ENCODE assay signal across 8 cellular contexts in genomic region chr11:561148-562003, GRCh38. TPM values are rescaled to one million over a fixed set of nuclear protein-coding genes. Genes with fewer than 3 reads are reported as not detected.
DNase-seq lines count a peak whose midpoint lies in the region; ATAC-seq, FAIRE-seq and TF ChIP-seq lines count a peak whose summit lies in the region.

No MANE protein-coding gene starts in this region.

- H3K27me3 Mint-ChIP-seq in activated naive CD8-positive, alpha-beta T cell treated with anti-CD3 and anti-CD28 coated beads for 36 hours: peaks cover 2% of the 10 kb centered on the region
- H3K27me3 Mint-ChIP-seq in stimulated activated naive B cell treated with anti-CD40 and anti-IgM and Interleukin-4, amounts not matched to agents 10 μg/mL and 1 μg/mL and 100 μg/mL, for 72 hours: peaks cover 3% of the 10 kb centered on the region in 2 donors

- H3K27ac Mint-ChIP-seq in activated naive CD8-positive, alpha-beta T cell treated with anti-CD3 and anti-CD28 coated beads for 36 hours: no peak overlapping the region
- peak overlapping the region; percentile 63 for H3K27ac Mint-ChIP-seq in stimulated activated naive B cell treated with anti-CD40 and anti-IgM and Interleukin-4, amounts not matched to agents 10 μg/mL and 1 μg/mL and 100 μg/mL, for 72 hours

- peak overlapping the region; percentile 87 for H3K4me3 Mint-ChIP-seq in activated naive CD8-positive, alpha-beta T cell treated with anti-CD3 and anti-CD28 coated beads for 36 hours
- H3K4me3 Mint-ChIP-seq in stimulated activated naive B cell treated with anti-CD40 and anti-IgM and Interleukin-4, amounts not matched to agents 10 μg/mL and 1 μg/mL and 100 μg/mL, for 72 hours: peak overlapping the region; percentile 84 to 92

- peaks cover 9% of the 10 kb centered on the region for H3K4me1 Mint-ChIP-seq in activated naive CD8-positive, alpha-beta T cell treated with anti-CD3 and anti-CD28 coated beads for 36 hours
- peaks cover 16% of the 10 kb centered on the region in 2 donors for H3K4me1 Mint-ChIP-seq in stimulated activated naive B cell treated with anti-CD40 and anti-IgM and Interleukin-4, amounts not matched to agents 10 μg/mL and 1 μg/mL and 100 μg/mL, for 72 hours

- no peaks in the 10 kb centered on the region for H3K36me3 Mint-ChIP-seq in activated naive CD8-positive, alpha-beta T cell treated with anti-CD3 and anti-CD28 coated beads for 36 hours
- peaks cover 8% of the 10 kb centered on the region in 2 donors for H3K36me3 Mint-ChIP-seq in stimulated activated naive B cell treated with anti-CD40 and anti-IgM and Interleukin-4, amounts not matched to agents 10 μg/mL and 1 μg/mL and 100 μg/mL, for 72 hours

- peak; percentile 40 for ATAC-seq in stimulated activated naive B cell treated with anti-CD40 and anti-IgM and Interleukin-4, amounts not matched to agents 10 μg/mL and 1 μg/mL and 100 μg/mL, for 72 hours (replicated peaks)

- DNase-seq in NCI-H2227 (lab: John Stamatoyannopoulos, UW; ENCODE audit: unreplicated experiment) (peak; percentile 45), NCI-H2227 treated with DMSO at 0.1 percent for 48 hours (lab: John Stamatoyannopoulos, UW) (no peak), H54 (ENCODE audit: insufficient read length, low spot score) (peak; percentile 93), Kasumi-1 (lab: John Stamatoyannopoulos, UW) (peak; percentile 41 to 65), iPS-NIHi11 (ENCODE audit: low spot score) (peak; percentile 60), dedifferentiated amniotic fluid mesenchymal stem cell (ENCODE audit: extremely low spot score) (no peak)
- no peak for DNase-seq in activated naive CD8-positive, alpha-beta T cell treated with anti-CD3 and anti-CD28 coated beads for 36 hours
- no peak for DNase-seq in stimulated activated naive B cell treated with anti-CD40 and anti-IgM and Interleukin-4, amounts not matched to agents 10 μg/mL and 1 μg/mL and 100 μg/mL, for 72 hours

- no peaks in the 10 kb centered on the region for H3K9me3 Mint-ChIP-seq in activated naive CD8-positive, alpha-beta T cell treated with anti-CD3 and anti-CD28 coated beads for 36 hours
- no peaks in the 10 kb centered on the region for H3K9me3 Mint-ChIP-seq in stimulated activated naive B cell treated with anti-CD40 and anti-IgM and Interleukin-4, amounts not matched to agents 10 μg/mL and 1 μg/mL and 100 μg/mL, for 72 hours

- TF ChIP-seq POLR2A in H54 (IDR thresholded peaks at IDR 0.05; ENCODE audit: low read depth, low read length): peak; percentile 24; the same call in 1 of the 2 replicates

- FAIRE-seq in H54 (lab: Jason Lieb, UNC): no peak

RNA-seq across cellular contexts. Expression of gene RASSF7, which starts 0.6 kb away (rescaled TPM):
- 10 to 100 TPM in 1 of 2 experiments, 1 to 10 TPM in 1; 9.8 to 11.5 TPM for total RNA-seq in activated naive CD8-positive, alpha-beta T cell treated with anti-CD3 and anti-CD28 coated beads for 36 hours

RNA-seq across cellular contexts. Expression of gene LMNTD2, which starts 0.8 kb away (rescaled TPM):
- total RNA-seq in activated naive CD8-positive, alpha-beta T cell treated with anti-CD3 and anti-CD28 coated beads for 36 hours: 1 to 10 TPM; 1.2 to 1.3 TPM

RNA-seq across cellular contexts. Expression of gene PHRF1, which starts 14.9 kb away (rescaled TPM):
- 10 to 100 TPM; 42.3 to 44.3 TPM for total RNA-seq in activated naive CD8-positive, alpha-beta T cell treated with anti-CD3 and anti-CD28 coated beads for 36 hours

RNA-seq across cellular contexts. Expression of gene LRRC56, which starts 24.0 kb away (rescaled TPM):
- total RNA-seq in activated naive CD8-positive, alpha-beta T cell treated with anti-CD3 and anti-CD28 coated beads for 36 hours: 1 to 10 TPM; 1.4 to 2.2 TPM

RNA-seq across cellular contexts. Expression of gene HRAS, which starts 26.0 kb away (rescaled TPM):
- 10 to 100 TPM; 46.0 to 48.7 TPM for total RNA-seq in activated naive CD8-positive, alpha-beta T cell treated with anti-CD3 and anti-CD28 coated beads for 36 hours

Comparison
In these comparisons a context has a peak if more than half of its experiments do, and no peak if none do; other contexts are left out.
1. DNase-seq: peak in NCI-H2227 (single experiment), H54 (single experiment), Kasumi-1 (2 of 2) and iPS-NIHi11 (single experiment); none in NCI-H2227 treated with DMSO at 0.1 percent for 48 hours (single experiment), activated naive CD8-positive, alpha-beta T cell treated with anti-CD3 and anti-CD28 coated beads for 36 hours (single experiment), stimulated activated naive B cell treated with anti-CD40 and anti-IgM and Interleukin-4, amounts not matched to agents 10 μg/mL and 1 μg/mL and 100 μg/mL, for 72 hours (single experiment) and dedifferentiated amniotic fluid mesenchymal stem cell (single experiment).